16 cellular contexts compared by ENCODE assay signal in the genomic region with DNA sequence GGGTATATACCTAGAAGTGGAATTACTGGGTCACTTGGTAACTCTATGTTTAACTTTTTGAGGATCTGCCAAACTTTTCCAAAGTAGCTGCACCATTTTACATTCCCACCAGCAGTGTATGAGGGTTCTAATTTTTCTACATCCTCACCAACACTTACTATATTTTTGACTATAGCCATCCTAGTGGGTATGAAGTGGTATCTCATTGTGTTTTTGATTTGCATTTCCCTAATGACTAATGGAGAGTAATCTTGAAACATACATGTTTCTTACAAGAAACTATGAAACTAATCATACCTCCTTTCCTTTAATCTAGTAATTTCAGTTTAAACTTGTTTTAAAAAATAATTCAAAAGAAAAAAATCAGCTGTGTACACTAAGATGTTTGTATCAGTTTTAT. TPM values are rescaled to one million over a fixed set of nuclear protein-coding genes. Genes with fewer than 3 reads are reported as not detected.
DNase-seq lines count a peak whose midpoint lies in the region; ATAC-seq, FAIRE-seq and TF ChIP-seq lines count a peak whose summit lies in the region.
"Had no signal": no experiment of that assay in that cellular context is flagged by ENCODE, and none has a peak within 500 bp of the region (broad histone marks: within the 10 kb centered on the region; RNA-seq: fewer than 3 reads in every experiment).

No MANE protein-coding gene starts in this region.

- H4K20me1 ChIP-seq in SK-N-SH (ENCODE audit: insufficient read depth) = peaks cover 8% of the 10 kb centered on the region; the same call in 1 of the 2 replicates

- no peak overlapping the region for H3K27ac Mint-ChIP-seq in activated CD8-positive, alpha-beta T cell treated with anti-CD3 and anti-CD28 coated beads for 36 hours
- no peak overlapping the region for H3K27ac Mint-ChIP-seq in activated CD8-positive, alpha-beta T cell treated with anti-CD3 and anti-CD28 coated beads, Interleukin-2, amount 10 ng/mL, durations not matched to agents 7 days and 5 days

- H3K27me3 Mint-ChIP-seq in activated CD8-positive, alpha-beta T cell treated with anti-CD3 and anti-CD28 coated beads for 36 hours = no peaks in the 10 kb centered on the region
- H3K27me3 Mint-ChIP-seq in activated CD8-positive, alpha-beta T cell treated with anti-CD3 and anti-CD28 coated beads, Interleukin-2, amount 10 ng/mL, durations not matched to agents 7 days and 5 days (ENCODE audit: low read depth) = no peaks in the 10 kb centered on the region
- H3K27me3 Mint-ChIP-seq: CD4-positive, CD25-positive, alpha-beta regulatory T cell had no signal

- peaks cover 3% of the 10 kb centered on the region; the same call in 1 of the 2 replicates for H3K27me3 ChIP-seq in SK-N-SH (ENCODE audit: insufficient read depth)
- H3K27me3 ChIP-seq: BLaER1 treated with 17β-estradiol and CSF1 and Interleukin-3, amounts not matched to agents 10 nM and 100 nM had no signal

- H3K4me1 ChIP-seq in SK-N-SH (ENCODE audit: control insufficient read depth in 1 of 2, insufficient read depth in 2 of 2, low read depth in 1 of 2, low read length in 1 of 2) = no peaks in the 10 kb centered on the region

- H3K4me3 ChIP-seq in SK-N-SH (ENCODE audit: low read depth in 2 of 2, low read length in 1 of 2) = no peak overlapping the region
- H3K4me3 ChIP-seq: BLaER1 treated with 17β-estradiol and CSF1 and Interleukin-3, amounts not matched to agents 10 nM and 100 nM; HAP-1 had no signal

- no peaks in the 10 kb centered on the region for H3K9me3 Mint-ChIP-seq in activated CD8-positive, alpha-beta T cell treated with anti-CD3 and anti-CD28 coated beads for 36 hours
- H3K9me3 Mint-ChIP-seq in activated CD8-positive, alpha-beta T cell treated with anti-CD3 and anti-CD28 coated beads, Interleukin-2, amount 10 ng/mL, durations not matched to agents 7 days and 5 days (ENCODE audit: insufficient read depth) = peaks cover 5% of the 10 kb centered on the region

- peaks cover under 1 to 3% of the 10 kb centered on the region in 2 experiments for H3K36me3 ChIP-seq in SK-N-SH (replicated peaks in 1 of 2; ENCODE audit: control insufficient read depth in 1 of 2, insufficient read depth in 2 of 2, low read length in 1 of 2)
- H3K36me3 ChIP-seq: HAP-1 had no signal

- no peak for DNase-seq in activated CD8-positive, alpha-beta T cell treated with anti-CD3 and anti-CD28 coated beads for 36 hours
- no peak for DNase-seq in activated CD8-positive, alpha-beta T cell treated with anti-CD3 and anti-CD28 coated beads, Interleukin-2, amount 10 ng/mL, durations not matched to agents 7 days and 5 days
- DNase-seq in GM18507 (ENCODE audit: extremely low spot score, insufficient read length, low read depth) (no peak), NCI-H1105 treated with DMSO at 0.1 percent for 48 hours (lab: John Stamatoyannopoulos, UW) (no peak), SK-N-SH (no peak), globus pallidus (ENCODE audit: low spot score) (no peak)
- DNase-seq: 8988T; ACHN; CD4-positive, CD25-positive, alpha-beta regulatory T cell; DMS 273 treated with DMSO at 0.1 percent for 48 hours had no signal

- no peak overlapping the region for H3K4me3 Mint-ChIP-seq in activated CD8-positive, alpha-beta T cell treated with anti-CD3 and anti-CD28 coated beads for 36 hours
- no peak overlapping the region for H3K4me3 Mint-ChIP-seq in activated CD8-positive, alpha-beta T cell treated with anti-CD3 and anti-CD28 coated beads, Interleukin-2, amount 10 ng/mL, durations not matched to agents 7 days and 5 days
- H3K4me3 Mint-ChIP-seq: CD4-positive, CD25-positive, alpha-beta regulatory T cell had no signal

- peak; percentile 45 for ATAC-seq in activated CD8-positive, alpha-beta T cell treated with anti-CD3 and anti-CD28 coated beads for 36 hours
- no peak for ATAC-seq in activated CD8-positive, alpha-beta T cell treated with anti-CD3 and anti-CD28 coated beads, Interleukin-2, amount 10 ng/mL, durations not matched to agents 7 days and 5 days

- intact Hi-C loops in activated CD8-positive, alpha-beta T cell treated with anti-CD3 and anti-CD28 coated beads for 36 hours (cut with micrococcal nuclease) = no loop called here

- peaks cover 9% of the 10 kb centered on the region; the same call in 1 of the 2 replicates for H3K79me2 ChIP-seq in SK-N-SH (ENCODE audit: insufficient read depth)

- no peak for TF ChIP-seq RAD21 in SK-N-SH (IDR thresholded peaks at IDR 0.05; ENCODE audit: low read length)

- no peak for TF ChIP-seq EP300 in SK-N-SH (IDR thresholded peaks at IDR 0.05; ENCODE audit: borderline replicate concordance in 1 of 2, low read depth in 1 of 2, low read length in 1 of 2)

- no peaks in the 10 kb centered on the region for H3K9me2 ChIP-seq in SK-N-SH

- H3K4me2 ChIP-seq in SK-N-SH = no peak overlapping the region
- H3K4me2 ChIP-seq: BLaER1 treated with 17β-estradiol and CSF1 and Interleukin-3, amounts not matched to agents 10 nM and 100 nM had no signal

- peaks cover 24% of the 10 kb centered on the region for H3K4me1 Mint-ChIP-seq in activated CD8-positive, alpha-beta T cell treated with anti-CD3 and anti-CD28 coated beads for 36 hours (ENCODE audit: low read depth)
- no peaks in the 10 kb centered on the region for H3K4me1 Mint-ChIP-seq in activated CD8-positive, alpha-beta T cell treated with anti-CD3 and anti-CD28 coated beads, Interleukin-2, amount 10 ng/mL, durations not matched to agents 7 days and 5 days (ENCODE audit: low read depth)

- no peak for TF ChIP-seq CTCF in activated CD8-positive, alpha-beta T cell treated with anti-CD3 and anti-CD28 coated beads for 36 hours (IDR thresholded peaks at IDR 0.05)
- no peak for TF ChIP-seq CTCF in SK-N-SH (IDR thresholded peaks at IDR 0.05)

- H3K36me3 Mint-ChIP-seq in activated CD8-positive, alpha-beta T cell treated with anti-CD3 and anti-CD28 coated beads for 36 hours (ENCODE audit: low read depth) = peaks cover 8% of the 10 kb centered on the region
- H3K36me3 Mint-ChIP-seq in activated CD8-positive, alpha-beta T cell treated with anti-CD3 and anti-CD28 coated beads, Interleukin-2, amount 10 ng/mL, durations not matched to agents 7 days and 5 days (ENCODE audit: low read depth) = peaks cover 15% of the 10 kb centered on the region

- POLR2A ChIA-PET in activated CD8-positive, alpha-beta T cell treated with anti-CD3 and anti-CD28 coated beads for 36 hours (lab: Charles Lee) = no interaction called here
- POLR2A ChIA-PET in activated CD8-positive, alpha-beta T cell treated with anti-CD3 and anti-CD28 coated beads, Interleukin-2, amount 10 ng/mL, durations not matched to agents 7 days and 5 days (lab: Charles Lee) = no interaction called here
- POLR2A ChIA-PET in SK-N-SH (lab: Yijun Ruan, JAX) = no interaction called here

- FAIRE-seq in A204.1 (lab: Jason Lieb, UNC) (peak; percentile 65), GM18507 (lab: Jason Lieb, UNC) (peak; percentile 73), colon (lab: Jason Lieb, UNC) (peak; percentile 94)
- FAIRE-seq: H1 had no signal

- H3K9ac ChIP-seq in SK-N-SH = no peak overlapping the region
- H3K9ac ChIP-seq: BLaER1 treated with 17β-estradiol and CSF1 and Interleukin-3, amounts not matched to agents 10 nM and 100 nM had no signal

- H3F3A ChIP-seq in SK-N-SH (replicated peaks; ENCODE audit: insufficient read depth) = no peaks in the 10 kb centered on the region

- CTCF ChIA-PET in activated CD8-positive, alpha-beta T cell treated with anti-CD3 and anti-CD28 coated beads for 36 hours (lab: Charles Lee) = no interaction called here
- CTCF ChIA-PET in activated CD8-positive, alpha-beta T cell treated with anti-CD3 and anti-CD28 coated beads, Interleukin-2, amount 10 ng/mL, durations not matched to agents 7 days and 5 days (lab: Charles Lee) = interaction anchor here (2.3 kb wide), 1 partner anchor 68 kb away, joined by 8 read pairs; no protein-coding TSS in a partner anchor
- CTCF ChIA-PET in SK-N-SH (lab: Yijun Ruan, JAX) = interaction anchor here (0.9 kb wide), 1 partner anchor 19 kb away, joined by 3 read pairs; no protein-coding TSS in a partner anchor

- H3K27ac ChIP-seq in SK-N-SH (ENCODE audit: low read depth in 2 of 2, low read length in 1 of 2) = no peak overlapping the region
- H3K27ac ChIP-seq: BLaER1 treated with 17β-estradiol and CSF1 and Interleukin-3, amounts not matched to agents 10 nM and 100 nM; HL-60 had no signal

- no peak overlapping the region for H2AFZ ChIP-seq in SK-N-SH (ENCODE audit: low read depth)

- no peaks in the 10 kb centered on the region for H3K9me3 ChIP-seq in SK-N-SH

TF ChIP-seq in SK-N-SH, 30 proteins besides CTCF, POLR2A, EP300 and RAD21 (continues in another document):
- no peak for TF ChIP-seq NRF1 (IDR thresholded peaks at IDR 0.05; ENCODE audit: low read depth, low read length)
- TF ChIP-seq FOXM1 (IDR thresholded peaks at IDR 0.05; ENCODE audit: low read depth) = no peak
- no peak for TF ChIP-seq SMC3 (IDR thresholded peaks at IDR 0.05; ENCODE audit: low read depth, low read length)
- no peak for TF ChIP-seq RFX5 (IDR thresholded peaks at IDR 0.05; ENCODE audit: low read length)
- TF ChIP-seq, protein P1, sequence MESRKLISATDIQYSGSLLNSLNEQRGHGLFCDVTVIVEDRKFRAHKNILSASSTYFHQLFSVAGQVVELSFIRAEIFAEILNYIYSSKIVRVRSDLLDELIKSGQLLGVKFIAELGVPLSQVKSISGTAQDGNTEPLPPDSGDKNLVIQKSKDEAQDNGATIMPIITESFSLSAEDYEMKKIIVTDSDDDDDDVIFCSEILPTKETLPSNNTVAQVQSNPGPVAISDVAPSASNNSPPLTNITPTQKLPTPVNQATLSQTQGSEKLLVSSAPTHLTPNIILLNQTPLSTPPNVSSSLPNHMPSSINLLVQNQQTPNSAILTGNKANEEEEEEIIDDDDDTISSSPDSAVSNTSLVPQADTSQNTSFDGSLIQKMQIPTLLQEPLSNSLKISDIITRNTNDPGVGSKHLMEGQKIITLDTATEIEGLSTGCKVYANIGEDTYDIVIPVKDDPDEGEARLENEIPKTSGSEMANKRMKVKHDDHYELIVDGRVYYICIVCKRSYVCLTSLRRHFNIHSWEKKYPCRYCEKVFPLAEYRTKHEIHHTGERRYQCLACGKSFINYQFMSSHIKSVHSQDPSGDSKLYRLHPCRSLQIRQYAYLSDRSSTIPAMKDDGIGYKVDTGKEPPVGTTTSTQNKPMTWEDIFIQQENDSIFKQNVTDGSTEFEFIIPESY (IDR thresholded peaks at IDR 0.05; ENCODE audit: borderline replicate concordance, low read depth) = no peak
- no peak for TF ChIP-seq ELF1 (IDR thresholded peaks at IDR 0.05)
- TF ChIP-seq, protein P2, sequence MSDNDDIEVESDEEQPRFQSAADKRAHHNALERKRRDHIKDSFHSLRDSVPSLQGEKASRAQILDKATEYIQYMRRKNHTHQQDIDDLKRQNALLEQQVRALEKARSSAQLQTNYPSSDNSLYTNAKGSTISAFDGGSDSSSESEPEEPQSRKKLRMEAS (IDR thresholded peaks at IDR 0.05; ENCODE audit: low read depth) = no peak

RNA-seq across cellular contexts. Expression of a gene that starts 17.9 kb away (rescaled TPM):
- 1 to 10 TPM; 2.9 to 3.2 TPM for total RNA-seq in activated CD8-positive, alpha-beta T cell treated with anti-CD3 and anti-CD28 coated beads for 36 hours
- total RNA-seq in activated CD8-positive, alpha-beta T cell treated with anti-CD3 and anti-CD28 coated beads, Interleukin-2, amount 10 ng/mL, durations not matched to agents 7 days and 5 days = 1 to 10 TPM; 5.1 to 6.7 TPM
- 1.1 and 1.5 TPM in 2 replicates for polyA plus RNA-seq in SK-N-SH (2012; rRNA removed)
- 1.2 and 1.5 TPM in 2 replicates for polyA plus RNA-seq in SK-N-SH (2012; cell fraction: cytosol; rRNA removed)
- 3.5 and 5.3 TPM in 2 replicates for polyA plus RNA-seq in SK-N-SH (2012; cell fraction: nucleus; rRNA removed)
